15 cellular contexts compared by ENCODE assay signal in genomic region chr1:38891753-38892152, GRCh38. TPM values are rescaled to one million over a fixed set of nuclear protein-coding genes. Genes with fewer than 3 reads are reported as not detected.
DNase-seq lines count a peak whose midpoint lies in the region; ATAC-seq and TF ChIP-seq lines count a peak whose summit lies in the region.
"Had no signal": no experiment of that assay in that cellular context is flagged by ENCODE, and none has a peak within 500 bp of the region (broad histone marks: within the 10 kb centered on the region; RNA-seq: fewer than 3 reads in every experiment).

No MANE protein-coding gene starts in this region.

- H3K27me3 Mint-ChIP-seq in HFFc6 (ENCODE audit: insufficient read depth), result no peaks in the 10 kb centered on the region
- H3K27me3 Mint-ChIP-seq in WTC11 (ENCODE audit: low read depth), result no peaks in the 10 kb centered on the region; the same call in 1 of the 2 replicates
- H3K27me3 Mint-ChIP-seq: CD4-positive, alpha-beta memory T cell; natural killer cell treated with Interleukin-12 subunit alpha and Interleukin-12 subunit beta and Interleukin-15 and Interleukin-18, amount 100 ng/mL, for 72 hours had no signal

- H3K4me1 Mint-ChIP-seq in HFFc6 (ENCODE audit: low read depth) (peaks cover 22% of the 10 kb centered on the region), WTC11 (peaks cover 6% of the 10 kb centered on the region)
- H3K4me1 Mint-ChIP-seq: CD4-positive, alpha-beta memory T cell had no signal

- peak; percentile 99 for ATAC-seq in WTC11
- ATAC-seq in activated CD4-positive, CD25-positive, alpha-beta regulatory T cell treated with anti-CD3 and anti-CD28 coated beads, Interleukin-2, amount 50 U/mL, for 24 hours, result no peak
- ATAC-seq: natural killer cell treated with Interleukin-12 subunit alpha and Interleukin-12 subunit beta and Interleukin-15 and Interleukin-18, amount 100 ng/mL, for 72 hours; upper lobe of right lung had no signal

- H3K27ac Mint-ChIP-seq in HFFc6 (no peak overlapping the region), WTC11 (no peak overlapping the region)
- H3K27ac Mint-ChIP-seq: CD4-positive, alpha-beta memory T cell; natural killer cell treated with Interleukin-12 subunit alpha and Interleukin-12 subunit beta and Interleukin-15 and Interleukin-18, amount 100 ng/mL, for 72 hours; T-helper 2 cell treated with Interferon-gamma antibody and Interleukin-4, amounts not matched to agents 5 μg/mL and 100 μg/mL, for 36 hours had no signal

- POLR2A ChIA-PET in WTC11 (lab: Charles Lee), result interaction anchor here (1.3 kb wide), 1 partner anchor 18 kb away, joined by 4 read pairs; no protein-coding TSS in a partner anchor

- TF ChIP-seq CTCF in HFFc6 (IDR thresholded peaks at IDR 0.05), result peak; percentile 21; the same call in 1 of the 2 replicates
- TF ChIP-seq CTCF in WTC11 (IDR thresholded peaks at IDR 0.05), result no peak
- TF ChIP-seq CTCF in GM13976 (IDR thresholded peaks at IDR 0.05; ENCODE audit: borderline replicate concordance, control extremely low read depth, extremely low read depth, insufficient read depth, missing control alignments), result no peak

- no peaks in the 10 kb centered on the region for H3K9me3 Mint-ChIP-seq in HFFc6
- H3K9me3 Mint-ChIP-seq in WTC11, result no peaks in the 10 kb centered on the region
- H3K9me3 Mint-ChIP-seq: CD4-positive, alpha-beta memory T cell; natural killer cell treated with Interleukin-12 subunit alpha and Interleukin-12 subunit beta and Interleukin-15 and Interleukin-18, amount 100 ng/mL, for 72 hours; T-helper 2 cell treated with Interferon-gamma antibody and Interleukin-4, amounts not matched to agents 5 μg/mL and 100 μg/mL, for 36 hours had no signal

- DNase-seq in D341Med (ENCODE audit: low spot score), result peak; percentile 39
- no peak for DNase-seq in HFFc6
- peak; percentile 59 for DNase-seq in WTC11 (ENCODE audit: low spot score)
- DNase-seq in islet precursor cell, result peak; percentile 76
- no peak for DNase-seq in GM13976 (ENCODE audit: low spot score)
- no peak for DNase-seq in activated T-cell treated with anti-CD3 and anti-CD28 coated beads, Interleukin-2, amount 50 U/mL, for 1 hour
- no peak for DNase-seq in stimulated activated naive CD4-positive, alpha-beta T cell treated with Interleukin-2 at 50 U/mL for 16 hours (lab: John Stamatoyannopoulos, UW)
- DNase-seq: activated CD8-positive, alpha-beta memory T cell treated with anti-CD3 and anti-CD28 coated beads, Interleukin-2, amount 50 U/mL, for 48 hours; OCI-M1; small intestine; upper lobe of right lung had no signal

- H3K36me3 Mint-ChIP-seq in HFFc6 (ENCODE audit: low read depth), result no peaks in the 10 kb centered on the region
- no peaks in the 10 kb centered on the region for H3K36me3 Mint-ChIP-seq in WTC11
- H3K36me3 Mint-ChIP-seq: CD4-positive, alpha-beta memory T cell; natural killer cell treated with Interleukin-12 subunit alpha and Interleukin-12 subunit beta and Interleukin-15 and Interleukin-18, amount 100 ng/mL, for 72 hours had no signal

- in situ Hi-C loops in GM13976 (cut with MboI; ENCODE audit: low sequenced_read_pairs, unreplicated experiment), result no loop called here

- CTCF ChIA-PET in WTC11 (lab: Charles Lee), result interaction anchor here (0.6 to 2.4 kb wide), 8 partner anchors 41 to 201 kb away, joined by 3 to 13 read pairs (median 4); partner anchors contain the start of gene NDUFS5

- H3K4me3 Mint-ChIP-seq in HFFc6 (no peak overlapping the region), WTC11 (no peak overlapping the region)
- H3K4me3 Mint-ChIP-seq: CD4-positive, alpha-beta memory T cell; natural killer cell treated with Interleukin-12 subunit alpha and Interleukin-12 subunit beta and Interleukin-15 and Interleukin-18, amount 100 ng/mL, for 72 hours; T-helper 2 cell treated with Interferon-gamma antibody and Interleukin-4, amounts not matched to agents 5 μg/mL and 100 μg/mL, for 36 hours had no signal

TF ChIP-seq in WTC11, 78 proteins besides CTCF, POLR2A, EP300 and RAD21:
- TF ChIP-seq RORB (CRISPR knock-in tag; IDR thresholded peaks at IDR 0.05), result no peak
- no peak for TF ChIP-seq ZNF232 (CRISPR knock-in tag; IDR thresholded peaks at IDR 0.05)

RNA-seq across cellular contexts. Expression of gene GJA9, which starts 10.4 kb away (rescaled TPM):
- total RNA-seq in HFFc6 (2021; fragmentation: NEBNext Ultra II Directional; extraction: Animal tissue kit (Norgen Biotek cat#: 25700)), result not detected
- not detected in 3 replicates for total RNA-seq in WTC11 (2021)
- total RNA-seq: CD4-positive, alpha-beta memory T cell; natural killer cell treated with Interleukin-12 subunit alpha and Interleukin-12 subunit beta and Interleukin-15 and Interleukin-18, amount 100 ng/mL, for 72 hours; upper lobe of right lung had no signal

RNA-seq across cellular contexts. Expression of gene MYCBP, which starts 18.6 kb away (rescaled TPM):
- 10 to 100 TPM; 28.4 to 43.7 (median 36.3) TPM for total RNA-seq in HFFc6 (2021; fragmentation: NEBNext Ultra II Directional; extraction: Animal tissue kit (Norgen Biotek cat#: 25700))
- 31.4 to 43.6 TPM (median 34.9 TPM) in 3 replicates for total RNA-seq in WTC11 (2021)

RNA-seq across cellular contexts. Expression of gene RRAGC, which starts 32.2 kb away (rescaled TPM):
- total RNA-seq in HFFc6 (2021; fragmentation: NEBNext Ultra II Directional; extraction: Animal tissue kit (Norgen Biotek cat#: 25700)), result 10 to 100 TPM; 23.1 to 27.2 (median 26.2) TPM
- 10.5 to 12.3 TPM (median 11.4 TPM) in 3 replicates for total RNA-seq in WTC11 (2021)

RNA-seq across cellular contexts. Expression of gene RHBDL2, which starts 49.9 kb away (rescaled TPM):
- 1 to 10 TPM in 2 of 6 experiments, under 1 TPM in 4; 0.11 to 1.2 (median 0.51) TPM for total RNA-seq in HFFc6 (2021; fragmentation: NEBNext Ultra II Directional; extraction: Animal tissue kit (Norgen Biotek cat#: 25700))
- 0.26 to 0.30 TPM (median 0.27 TPM) in 3 replicates for total RNA-seq in WTC11 (2021)
- total RNA-seq: CD4-positive, alpha-beta memory T cell; natural killer cell treated with Interleukin-12 subunit alpha and Interleukin-12 subunit beta and Interleukin-15 and Interleukin-18, amount 100 ng/mL, for 72 hours had no signal

Comparison
In these comparisons a context has a peak if more than half of its experiments do, and no peak if none do; other contexts are left out.
1. DNase-seq: peak in D341Med (single experiment), WTC11 (single experiment) and islet precursor cell (single experiment); none in HFFc6 (single experiment), GM13976 (single experiment), activated T-cell treated with anti-CD3 and anti-CD28 coated beads, Interleukin-2, amount 50 U/mL, for 1 hour (single experiment) and stimulated activated naive CD4-positive, alpha-beta T cell treated with Interleukin-2 at 50 U/mL for 16 hours (single experiment).